Comparison of ENCODE assay signal across 23 cellular contexts in the genomic region with DNA sequence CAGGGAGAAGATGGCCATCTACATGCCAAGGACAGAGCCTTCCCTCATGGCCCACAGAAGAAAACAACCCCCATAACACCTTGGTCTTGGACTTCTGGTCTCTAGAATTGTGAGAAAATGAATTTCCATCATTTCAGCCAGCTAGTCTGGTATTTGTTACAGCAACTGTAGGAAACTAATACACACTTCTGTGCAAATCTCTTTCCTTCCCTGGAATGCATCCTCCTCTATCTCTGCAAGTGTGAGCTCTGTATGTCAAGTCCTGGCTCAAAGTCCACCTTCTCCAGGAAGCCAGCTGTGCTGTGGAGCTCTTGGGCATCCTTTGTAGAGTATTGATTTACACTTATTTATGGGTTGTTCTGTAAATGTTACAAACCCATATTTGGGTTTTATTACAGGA.
"Had no signal": no experiment of that assay in that cellular context is flagged by ENCODE, and none has a peak within 500 bp of the region (broad histone marks: within the 10 kb centered on the region; RNA-seq: fewer than 3 reads in every experiment).

No MANE protein-coding gene starts in this region.

- H3K27me3 ChIP-seq: MG63 had no signal

- DNase-seq: KBM-7, MG63, NCI-H1092, NCI-H1105 treated with DMSO at 0.1 percent for 48 hours, NCI-H1417 treated with DMSO at 0.1 percent for 48 hours, NCI-H146, NCI-H1694 treated with DMSO at 0.1 percent for 48 hours, NCI-H1930, NCI-H2081, NCI-H2171, NCI-H226, NCI-H446, NCI-H510A, NCI-H524 treated with DMSO at 0.1 percent for 48 hours, NCI-H69, NCI-H774, Right ventricle myocardium superior, RPMI8226, SIG-M5 had no signal

- H3K4me3 Mint-ChIP-seq: IgD-negative memory B cell had no signal

- H3K9me3 ChIP-seq: MG63, SJSA1 had no signal

- FAIRE-seq: RCC 7860 had no signal

- H3K4me1 ChIP-seq: SJSA1 had no signal

- H3K27ac ChIP-seq: SJSA1, SK-N-MC had no signal

- H3K4me3 ChIP-seq: MG63, SJSA1, SK-N-MC had no signal

- H3K9me3 Mint-ChIP-seq: IgD-negative memory B cell had no signal

- H3K36me3 ChIP-seq: MG63, SJSA1 had no signal
